19 cellular contexts compared by ENCODE assay signal in genomic region chr7:103685646-103686418, GRCh38.
"Had no signal": no experiment of that assay in that cellular context is flagged by ENCODE, and none has a peak within 500 bp of the region (broad histone marks: within the 10 kb centered on the region; RNA-seq: fewer than 3 reads in every experiment).

No MANE protein-coding gene starts in this region.

- DNase-seq: activated CD4-positive, CD25-positive, alpha-beta regulatory T cell treated with anti-CD3 and anti-CD28 coated beads, Interleukin-2, amount 50 U/mL, for 72 hours; activated naive CD4-positive, alpha-beta T cell; activated naive CD8-positive, alpha-beta T cell treated with anti-CD3 and anti-CD28 coated beads, Interleukin-2, amount 50 U/mL, for 24 hours; aorta; kidney; left ventricle myocardium inferior; mucosa of descending colon; naive thymus-derived CD4-positive, alpha-beta T cell; posterior cingulate gyrus; stimulated activated CD4-positive, alpha-beta T cell treated with anti-CD3 and anti-CD28 coated beads, Interleukin-15, amount 100 ng/mL, for 24 hours; stimulated activated CD4-positive, alpha-beta T cell treated with anti-CD3 and anti-CD28 coated beads, Interleukin-4, amount 100 ng/mL, for 1 hour; stimulated activated naive CD4-positive, alpha-beta T cell; tibial artery; uterus had no signal

- H3K27ac ChIP-seq: breast epithelium, left ventricle myocardium inferior, neutrophil, right atrium auricular region, skin epidermis, tibial artery, uterus had no signal

- H3K9me3 ChIP-seq: breast epithelium, left ventricle myocardium inferior, mucosa of descending colon, neutrophil, right atrium auricular region, tibial artery, uterus had no signal

- FAIRE-seq: endometrium had no signal

- H3K4me3 ChIP-seq: breast epithelium, left ventricle myocardium inferior, mucosa of descending colon, right atrium auricular region, skin epidermis, tibial artery, uterus had no signal

- H3K36me3 ChIP-seq: breast epithelium, left ventricle myocardium inferior, neutrophil, right atrium auricular region, tibial artery, uterus had no signal

- H3K27me3 ChIP-seq: breast epithelium, neutrophil, right atrium auricular region, tibial artery, uterus had no signal

- H3K4me1 ChIP-seq: breast epithelium, left ventricle myocardium inferior, right atrium auricular region, tibial artery, uterus had no signal
